1 cellular context compared by ENCODE assay signal in genomic region chr9:105697871-105698270, GRCh38.
TF ChIP-seq lines count a peak whose summit lies in the region.

No MANE protein-coding gene starts in this region.

TF ChIP-seq in K562, 482 proteins besides CTCF, POLR2A, EP300 and RAD21 (continued from another document):
- TF ChIP-seq, protein P1, sequence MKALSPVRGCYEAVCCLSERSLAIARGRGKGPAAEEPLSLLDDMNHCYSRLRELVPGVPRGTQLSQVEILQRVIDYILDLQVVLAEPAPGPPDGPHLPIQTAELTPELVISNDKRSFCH (CRISPR knock-in tag; IDR thresholded peaks at IDR 0.05) = no peak
- TF ChIP-seq, protein P1 (tag; IDR thresholded peaks at IDR 0.05) = no peak
- TF ChIP-seq TAF7 (tag; IDR thresholded peaks at IDR 0.05) (no peak), BHLHE40 (IDR thresholded peaks at IDR 0.05; ENCODE audit: low read length) (peak; percentile 33; the same call in 1 of the 2 replicates), MLLT1 (IDR thresholded peaks at IDR 0.05) (0 out of 4 replicates have a peak, but pooled peaks of 1 of the 2 experiments have one; percentile 22), EHMT2 (IDR thresholded peaks at IDR 0.05) (peak; percentile 70), TAF1 (IDR thresholded peaks at IDR 0.05; ENCODE audit: control insufficient read depth, extremely low read depth, insufficient read depth, low read length, severe bottlenecking) (no peak), ASH1L (IDR thresholded peaks at IDR 0.05; ENCODE audit: borderline replicate concordance, low read depth, partially characterized antibody) (no peak)
